Comparison of ENCODE assay signal across 20 cellular contexts in genomic region chr14:46820291-46820690, GRCh38.
DNase-seq lines count a peak whose midpoint lies in the region; ATAC-seq and TF ChIP-seq lines count a peak whose summit lies in the region.
"Had no signal": no experiment of that assay in that cellular context is flagged by ENCODE, and none has a peak within 500 bp of the region (broad histone marks: within the 10 kb centered on the region; RNA-seq: fewer than 3 reads in every experiment).

No MANE protein-coding gene starts in this region.

- H3K36me3 ChIP-seq in psoas muscle (ENCODE audit: insufficient read depth in 1 of 2, low read depth in 1 of 2), result no peaks in the 10 kb centered on the region
- H3K36me3 ChIP-seq in naive thymus-derived CD4-positive, alpha-beta T cell (ENCODE audit: control insufficient read depth in 2 of 3, insufficient read depth in 3 of 3, low read length in 3 of 3), result no peaks in the 10 kb centered on the region

- ATAC-seq in psoas muscle (no peak), GM19324 (IDR thresholded peaks at IDR 0.05; ENCODE audit: low FRiP score, unreplicated experiment) (no peak)
- no peak for ATAC-seq in naive thymus-derived CD4-positive, alpha-beta T cell
- ATAC-seq: HCT116 had no signal

- DNase-seq in Daoy (ENCODE audit: low read depth) (peak; percentile 34), chondrocyte (ENCODE audit: low spot score) (peak; percentile 68), psoas muscle (peak; percentile 2 to 39), substantia nigra (lab: John Stamatoyannopoulos, UW) (no peak), SKM-1 (lab: John Stamatoyannopoulos, UW; ENCODE audit: unreplicated experiment) (no peak)
- DNase-seq in naive thymus-derived CD4-positive, alpha-beta T cell, result no peak
- DNase-seq: ACHN; AML-193; Caco-2; CD4-positive, CD25-positive, alpha-beta regulatory T cell; DMS153; KG1; NCI-H1048; NCI-H1436 treated with DMSO at 0.1 percent for 48 hours; NCI-H2029 treated with DMSO at 0.1 percent for 48 hours; PC-9; SK-N-SH had no signal

- peak overlapping the region; percentile 21; the same call in 1 of the 2 replicates for H3K27ac ChIP-seq in C4-2B
- no peak overlapping the region for H3K27ac ChIP-seq in psoas muscle
- H3K27ac ChIP-seq in substantia nigra (ENCODE audit: low read depth, low read length, poor library complexity, severe bottlenecking), result no peak overlapping the region
- no peak overlapping the region for H3K27ac ChIP-seq in naive thymus-derived CD4-positive, alpha-beta T cell (ENCODE audit: low read depth, low read length)
- H3K27ac ChIP-seq: PC-9 had no signal

- H3K27me3 ChIP-seq in psoas muscle (ENCODE audit: insufficient read depth in 3 of 3, low read length in 2 of 3), result no peaks in the 10 kb centered on the region
- no peaks in the 10 kb centered on the region for H3K27me3 ChIP-seq in naive thymus-derived CD4-positive, alpha-beta T cell (ENCODE audit: control insufficient read depth in 2 of 2, insufficient read depth in 2 of 2, low read length in 2 of 2)

- H3K36me3 Mint-ChIP-seq in chondrocyte (ENCODE audit: low read depth), result no peaks in the 10 kb centered on the region
- H3K36me3 Mint-ChIP-seq in naive thymus-derived CD4-positive, alpha-beta T cell, result no peaks in the 10 kb centered on the region
- H3K36me3 Mint-ChIP-seq: CD4-positive, CD25-positive, alpha-beta regulatory T cell had no signal

- no peaks in the 10 kb centered on the region for H3K4me1 Mint-ChIP-seq in chondrocyte (ENCODE audit: low read depth)
- H3K4me1 Mint-ChIP-seq in naive thymus-derived CD4-positive, alpha-beta T cell, result no peaks in the 10 kb centered on the region
- H3K4me1 Mint-ChIP-seq: CD4-positive, CD25-positive, alpha-beta regulatory T cell had no signal

- no peaks in the 10 kb centered on the region for H3K9me3 ChIP-seq in psoas muscle
- H3K9me3 ChIP-seq in naive thymus-derived CD4-positive, alpha-beta T cell (ENCODE audit: control insufficient read depth in 2 of 3, low read length in 3 of 3), result no peaks in the 10 kb centered on the region
- H3K9me3 ChIP-seq: Caco-2, SK-N-SH had no signal

- CTCF ChIA-PET in naive thymus-derived CD4-positive, alpha-beta T cell (lab: Charles Lee), result no interaction called here

- WGBS in psoas muscle, 3 donors, result 95 to 97% (median 96%) methylated on average over 35 to 42 of the region's 42 CpGs

- H3K27me3 Mint-ChIP-seq in chondrocyte (ENCODE audit: low read depth), result peaks cover 1% of the 10 kb centered on the region
- no peaks in the 10 kb centered on the region for H3K27me3 Mint-ChIP-seq in naive thymus-derived CD4-positive, alpha-beta T cell
- H3K27me3 Mint-ChIP-seq: CD4-positive, CD25-positive, alpha-beta regulatory T cell had no signal

- no peak overlapping the region for H3K4me3 Mint-ChIP-seq in chondrocyte (ENCODE audit: unreplicated experiment)
- H3K4me3 Mint-ChIP-seq in naive thymus-derived CD4-positive, alpha-beta T cell, result no peak overlapping the region
- H3K4me3 Mint-ChIP-seq: CD4-positive, CD25-positive, alpha-beta regulatory T cell had no signal

- intact Hi-C loops in psoas muscle (cut with DNase I), result no loop called here
- intact Hi-C loops in naive thymus-derived CD4-positive, alpha-beta T cell (cut with micrococcal nuclease), result no loop called here

- no peaks in the 10 kb centered on the region for H3K4me1 ChIP-seq in psoas muscle
- no peaks in the 10 kb centered on the region for H3K4me1 ChIP-seq in naive thymus-derived CD4-positive, alpha-beta T cell (ENCODE audit: control insufficient read depth in 2 of 2, insufficient read depth in 2 of 2, low read length in 2 of 2)
- H3K4me1 ChIP-seq: Caco-2 had no signal

- TF ChIP-seq CTCF in C4-2B (conservative IDR thresholded peaks at IDR 0.05) (no peak), chondrocyte (IDR thresholded peaks at IDR 0.05) (no peak), psoas muscle (IDR thresholded peaks at IDR 0.05) (no peak)

- no peaks in the 10 kb centered on the region for H3K9me3 Mint-ChIP-seq in chondrocyte (ENCODE audit: low read depth)
- H3K9me3 Mint-ChIP-seq in naive thymus-derived CD4-positive, alpha-beta T cell, result peaks cover 0 to 17% (median 3%) of the 10 kb centered on the region in 11 donors

- H3K27ac Mint-ChIP-seq in chondrocyte (ENCODE audit: unreplicated experiment), result no peak overlapping the region
- H3K27ac Mint-ChIP-seq in naive thymus-derived CD4-positive, alpha-beta T cell, result no peak overlapping the region
- H3K27ac Mint-ChIP-seq: CD4-positive, CD25-positive, alpha-beta regulatory T cell had no signal

- POLR2A ChIA-PET in naive thymus-derived CD4-positive, alpha-beta T cell (lab: Charles Lee), result no interaction called here

- no peak overlapping the region for H3K4me3 ChIP-seq in psoas muscle
- H3K4me3 ChIP-seq in naive thymus-derived CD4-positive, alpha-beta T cell (ENCODE audit: low read length), result no peak overlapping the region
- H3K4me3 ChIP-seq: PC-9 had no signal

Comparison
In these comparisons a context has a peak if more than half of its experiments do, and no peak if none do; other contexts are left out.
1. DNase-seq: peak in Daoy (single experiment), chondrocyte (single experiment) and psoas muscle (2 of 2); none in substantia nigra (0 of 49), SKM-1 (single experiment) and naive thymus-derived CD4-positive, alpha-beta T cell (0 of 9).